ENCODE assay signal across 1 cellular context in the genomic region with DNA sequence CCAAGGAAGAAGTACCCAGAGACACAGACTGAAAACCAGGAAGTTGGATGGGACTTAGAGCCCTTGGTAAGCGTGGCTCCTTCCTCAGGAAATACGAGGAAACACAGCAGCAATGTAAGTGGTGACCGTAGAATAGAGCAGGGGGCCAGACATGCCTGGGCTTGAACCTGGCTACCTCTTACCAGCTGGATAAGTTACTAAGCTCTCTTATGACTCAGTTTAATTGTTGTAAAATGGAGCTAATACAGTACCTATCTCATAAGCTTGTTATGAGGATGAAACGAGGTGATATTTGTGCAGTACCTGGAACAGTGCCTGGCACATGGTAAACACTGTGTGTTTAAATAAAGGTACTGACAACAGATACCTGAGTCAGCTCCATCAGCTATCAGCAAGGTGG.
TF ChIP-seq lines count a peak whose summit lies in the region.

No MANE protein-coding gene starts in this region.

TF ChIP-seq in SK-N-SH treated with all-trans-retinoic acid at 6 μM for 48 hours, 23 proteins besides CTCF, POLR2A, EP300 and RAD21 (continued from another document):
- TF ChIP-seq, protein P1, sequence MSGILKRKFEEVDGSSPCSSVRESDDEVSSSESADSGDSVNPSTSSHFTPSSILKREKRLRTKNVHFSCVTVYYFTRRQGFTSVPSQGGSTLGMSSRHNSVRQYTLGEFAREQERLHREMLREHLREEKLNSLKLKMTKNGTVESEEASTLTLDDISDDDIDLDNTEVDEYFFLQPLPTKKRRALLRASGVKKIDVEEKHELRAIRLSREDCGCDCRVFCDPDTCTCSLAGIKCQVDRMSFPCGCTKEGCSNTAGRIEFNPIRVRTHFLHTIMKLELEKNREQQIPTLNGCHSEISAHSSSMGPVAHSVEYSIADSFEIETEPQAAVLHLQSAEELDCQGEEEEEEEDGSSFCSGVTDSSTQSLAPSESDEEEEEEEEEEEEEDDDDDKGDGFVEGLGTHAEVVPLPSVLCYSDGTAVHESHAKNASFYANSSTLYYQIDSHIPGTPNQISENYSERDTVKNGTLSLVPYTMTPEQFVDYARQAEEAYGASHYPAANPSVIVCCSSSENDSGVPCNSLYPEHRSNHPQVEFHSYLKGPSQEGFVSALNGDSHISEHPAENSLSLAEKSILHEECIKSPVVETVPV (CRISPR knock-in tag; IDR thresholded peaks at IDR 0.05): no peak
- TF ChIP-seq PATZ1 (CRISPR knock-in tag; IDR thresholded peaks at IDR 0.05; ENCODE audit: borderline replicate concordance) (no peak), TOX (CRISPR knock-in tag; IDR thresholded peaks at IDR 0.05; ENCODE audit: borderline replicate concordance) (no peak), POU6F1 (CRISPR knock-in tag; IDR thresholded peaks at IDR 0.05; ENCODE audit: borderline replicate concordance, low read depth) (no peak), ESRRG (CRISPR knock-in tag; IDR thresholded peaks at IDR 0.05) (no peak), CSDC2 (CRISPR knock-in tag; IDR thresholded peaks at IDR 0.05) (no peak), PPARA (CRISPR knock-in tag; IDR thresholded peaks at IDR 0.05; ENCODE audit: borderline replicate concordance) (no peak), ARNTL (CRISPR knock-in tag; IDR thresholded peaks at IDR 0.05; ENCODE audit: borderline replicate concordance, low read depth) (no peak), ISL1 (CRISPR knock-in tag; IDR thresholded peaks at IDR 0.05) (no peak), ZNF8 (CRISPR knock-in tag; IDR thresholded peaks at IDR 0.05) (no peak)
